ENCODE assay signal across 3 cellular contexts in the genomic region with DNA sequence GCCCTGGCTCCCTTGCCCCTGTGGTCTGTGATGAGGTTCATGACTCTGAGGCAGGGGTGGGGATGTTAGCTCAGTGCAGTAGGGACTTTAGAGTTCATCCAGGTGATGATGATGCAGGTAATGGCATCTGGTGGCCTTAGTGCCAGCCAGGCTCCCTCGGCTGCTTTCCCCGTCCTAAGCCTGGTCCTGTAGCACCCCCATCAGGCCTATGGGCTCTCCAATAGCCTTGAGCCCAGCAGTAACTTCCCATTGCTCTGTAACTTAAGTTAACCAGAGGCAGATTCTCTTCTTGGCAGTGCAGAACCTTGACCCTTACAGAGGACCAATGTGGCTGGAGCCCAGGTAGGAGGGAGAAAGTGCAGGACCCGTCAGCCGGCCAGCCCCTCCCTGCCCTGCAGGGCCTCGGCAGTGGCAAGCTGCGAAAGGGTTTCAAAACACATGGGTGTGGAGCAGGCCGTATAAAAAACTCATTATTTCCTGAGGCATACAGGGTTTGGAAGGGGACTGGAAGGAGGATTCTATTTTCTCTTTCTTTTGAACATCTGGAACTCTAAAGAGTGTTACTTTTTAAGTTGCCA.
TF ChIP-seq lines count a peak whose summit lies in the region.

No MANE protein-coding gene starts in this region.

TF ChIP-seq in IMR-90, 13 proteins besides CTCF, POLR2A, EP300 and RAD21 (continued from another document):
- TF ChIP-seq, protein P1, sequence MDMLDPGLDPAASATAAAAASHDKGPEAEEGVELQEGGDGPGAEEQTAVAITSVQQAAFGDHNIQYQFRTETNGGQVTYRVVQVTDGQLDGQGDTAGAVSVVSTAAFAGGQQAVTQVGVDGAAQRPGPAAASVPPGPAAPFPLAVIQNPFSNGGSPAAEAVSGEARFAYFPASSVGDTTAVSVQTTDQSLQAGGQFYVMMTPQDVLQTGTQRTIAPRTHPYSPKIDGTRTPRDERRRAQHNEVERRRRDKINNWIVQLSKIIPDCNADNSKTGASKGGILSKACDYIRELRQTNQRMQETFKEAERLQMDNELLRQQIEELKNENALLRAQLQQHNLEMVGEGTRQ (IDR thresholded peaks at IDR 0.05; ENCODE audit: low read depth, low read length): no peak
- no peak for TF ChIP-seq MXI1 (IDR thresholded peaks at IDR 0.05; ENCODE audit: borderline replicate concordance, low read depth, low read length)
- no peak for TF ChIP-seq MAZ (IDR thresholded peaks at IDR 0.05; ENCODE audit: borderline replicate concordance, low read depth, low read length)
- TF ChIP-seq NFE2L2 (IDR thresholded peaks at IDR 0.05; ENCODE audit: low read depth, low read length): no peak
- TF ChIP-seq BHLHE40 (IDR thresholded peaks at IDR 0.05; ENCODE audit: low read depth, low read length): no peak
- no peak for TF ChIP-seq CHD1 (IDR thresholded peaks at IDR 0.05; ENCODE audit: low read depth, low read length)
- no peak for TF ChIP-seq CEBPB (IDR thresholded peaks at IDR 0.05; ENCODE audit: low read depth, low read length)
- TF ChIP-seq SMC3 (IDR thresholded peaks at IDR 0.05; ENCODE audit: low read depth, low read length): no peak

TF ChIP-seq in K562, 482 proteins besides CTCF, POLR2A, EP300 and RAD21 (continued from another document):
- TF ChIP-seq RBBP5 (IDR thresholded peaks at IDR 0.05; ENCODE audit: borderline replicate concordance, insufficient read depth, low read length, poor library complexity, severe bottlenecking) (no peak), PHB (CRISPR knock-in tag; IDR thresholded peaks at IDR 0.05) (no peak), KLF6 (CRISPR knock-in tag; IDR thresholded peaks at IDR 0.05; ENCODE audit: borderline replicate concordance) (no peak), MTA2 (IDR thresholded peaks at IDR 0.05; ENCODE audit: low read depth) (no peak)

TF ChIP-seq in neural cell, 6 proteins besides CTCF, POLR2A, EP300 and RAD21 (continued from another document):
- no peak for TF ChIP-seq EZH2 (IDR thresholded peaks at IDR 0.05; ENCODE audit: borderline replicate concordance, insufficient read depth, low read length, poor library complexity, severe bottlenecking)
TF ChIP-seq in neural cell: peak in this region for 1.
